Comparison of ENCODE assay signal across 1 cellular context in genomic region chr9:132632426-132632825, GRCh38.
TF ChIP-seq lines count a peak whose summit lies in the region.

No MANE protein-coding gene starts in this region.

TF ChIP-seq in HepG2, 621 proteins besides CTCF, POLR2A, EP300 and RAD21:
- no peak for TF ChIP-seq SNAPC5 (CRISPR knock-in tag; IDR thresholded peaks at IDR 0.05; ENCODE audit: borderline replicate concordance)
- TF ChIP-seq HNF4A (CRISPR knock-in tag; IDR thresholded peaks at IDR 0.05): peak; percentile 16; the same call in 1 of the 2 replicates
